8 cellular contexts compared by ENCODE assay signal in genomic region chr1:12001249-12001917, GRCh38. TPM values are rescaled to one million over a fixed set of nuclear protein-coding genes. Genes with fewer than 3 reads are reported as not detected.
DNase-seq lines count a peak whose midpoint lies in the region; ATAC-seq, FAIRE-seq and TF ChIP-seq lines count a peak whose summit lies in the region.

No MANE protein-coding gene starts in this region.

- FAIRE-seq in GM12892 (lab: Jason Lieb, UNC) = no peak

- DNase-seq in ELR (ENCODE audit: low read depth) = peak; percentile 54
- DNase-seq in Kasumi-1 (lab: John Stamatoyannopoulos, UW) = peak; percentile 43 to 64
- DNase-seq in activated CD8-positive, alpha-beta memory T cell treated with anti-CD3 and anti-CD28 coated beads for 24 hours = peak; percentile 73
- DNase-seq in fibroblast of villous mesenchyme (ENCODE audit: low read depth) = peak; percentile 76
- peak; percentile 70 for DNase-seq in stimulated activated CD4-positive, alpha-beta T cell treated with anti-CD3 and anti-CD28 coated beads, Interleukin-15, amount 100 ng/mL, for 24 hours
- no peak for DNase-seq in GM12892 (ENCODE audit: insufficient read length)

- no peak for TF ChIP-seq POLR2A in GM12892 (IDR thresholded peaks at IDR 0.05; ENCODE audit: low read depth, low read length)

- ATAC-seq in GM18873 (IDR thresholded peaks at IDR 0.05; ENCODE audit: low FRiP score, unreplicated experiment) (no peak), HG03521 (IDR thresholded peaks at IDR 0.05; ENCODE audit: unreplicated experiment) (no peak)

- no peak overlapping the region for H3K4me3 ChIP-seq in fibroblast of villous mesenchyme (ENCODE audit: low read depth, low read length)

- TF ChIP-seq CTCF in fibroblast of villous mesenchyme (IDR thresholded peaks at IDR 0.05; ENCODE audit: insufficient read depth, low read depth, low read length) = peak; percentile 73

RNA-seq across cellular contexts. Expression of gene MIIP, which starts 17.9 kb away (rescaled TPM):
- 32.0 and 34.8 TPM in 2 replicates for total RNA-seq in fibroblast of villous mesenchyme
- 24.8 TPM for polyA plus RNA-seq in GM12892 (2012; ENCODE audit: missing spikeins)

RNA-seq across cellular contexts. Expression of gene MFN2, which starts 21.1 kb away (rescaled TPM):
- total RNA-seq in fibroblast of villous mesenchyme = 52.5 and 66.1 TPM in 2 replicates
- 23.2 TPM for polyA plus RNA-seq in GM12892 (2012; ENCODE audit: missing spikeins)
